Comparison of ENCODE assay signal across 8 cellular contexts in genomic region chr15:84599906-84600305, GRCh38. TPM values are rescaled to one million over a fixed set of nuclear protein-coding genes. Genes with fewer than 3 reads are reported as not detected.
DNase-seq lines count a peak whose midpoint lies in the region; ATAC-seq and TF ChIP-seq lines count a peak whose summit lies in the region.

No MANE protein-coding gene starts in this region.

- no peaks in the 10 kb centered on the region for H3K27me3 ChIP-seq in CD4-positive, CD25-positive, alpha-beta regulatory T cell (ENCODE audit: control insufficient read depth, insufficient read depth, low read length)
- no peaks in the 10 kb centered on the region for H3K27me3 ChIP-seq in neuron (ENCODE audit: insufficient read depth, low read length)

- H3K27me3 Mint-ChIP-seq in CD4-positive, CD25-positive, alpha-beta regulatory T cell: no peaks in the 10 kb centered on the region
- no peaks in the 10 kb centered on the region for H3K27me3 Mint-ChIP-seq in central memory CD8-positive, alpha-beta T cell

- H3K9me3 Mint-ChIP-seq in CD4-positive, CD25-positive, alpha-beta regulatory T cell: no peaks in the 10 kb centered on the region
- no peaks in the 10 kb centered on the region for H3K9me3 Mint-ChIP-seq in central memory CD8-positive, alpha-beta T cell

- peak overlapping the region; percentile 58 to 93 (median 91) for H3K27ac Mint-ChIP-seq in CD4-positive, CD25-positive, alpha-beta regulatory T cell
- H3K27ac Mint-ChIP-seq in central memory CD8-positive, alpha-beta T cell (ENCODE audit: low read depth): peak overlapping the region; percentile 82

- peaks cover 14 to 78% (median 44%) of the 10 kb centered on the region in 4 donors for H3K4me1 Mint-ChIP-seq in CD4-positive, CD25-positive, alpha-beta regulatory T cell
- peaks cover 62% of the 10 kb centered on the region for H3K4me1 Mint-ChIP-seq in central memory CD8-positive, alpha-beta T cell

- H3K36me3 ChIP-seq in CD4-positive, CD25-positive, alpha-beta regulatory T cell (ENCODE audit: control insufficient read depth, insufficient read depth, low read length): no peaks in the 10 kb centered on the region
- peaks cover 13% of the 10 kb centered on the region for H3K36me3 ChIP-seq in KOPT-K1 (ENCODE audit: insufficient read depth, low read length)
- H3K36me3 ChIP-seq in neuron (ENCODE audit: insufficient read depth, low read length): peaks cover 11% of the 10 kb centered on the region

- H3K36me3 Mint-ChIP-seq in CD4-positive, CD25-positive, alpha-beta regulatory T cell: peaks cover 9% of the 10 kb centered on the region
- H3K36me3 Mint-ChIP-seq in central memory CD8-positive, alpha-beta T cell (ENCODE audit: insufficient read depth): peaks cover 2% of the 10 kb centered on the region

- peak overlapping the region; percentile 9 for H3K27ac ChIP-seq in CD4-positive, CD25-positive, alpha-beta regulatory T cell (ENCODE audit: insufficient read depth, low read length, poor library complexity, severe bottlenecking)
- H3K27ac ChIP-seq in KOPT-K1 (ENCODE audit: low read depth, low read length, poor library complexity, severe bottlenecking): peak overlapping the region; percentile 97

- no peak for ATAC-seq in CD4-positive, CD25-positive, alpha-beta regulatory T cell (ENCODE audit: low read depth in 2 of 2)
- ATAC-seq in central memory CD8-positive, alpha-beta T cell (replicated peaks; ENCODE audit: extremely low read depth, poor library complexity, severe bottlenecking): no peak
- no peak for ATAC-seq in omental fat pad (ENCODE audit: low FRiP score)
- ATAC-seq in GM18517 (IDR thresholded peaks at IDR 0.05; ENCODE audit: unreplicated experiment): no peak
- no peak for ATAC-seq in GM18858 (IDR thresholded peaks at IDR 0.05; ENCODE audit: unreplicated experiment)

- no peak for TF ChIP-seq CTCF in omental fat pad (IDR thresholded peaks at IDR 0.05)

- no peak overlapping the region for H2AFZ ChIP-seq in neuron (ENCODE audit: low read depth, low read length)

- H3K4me3 ChIP-seq in CD4-positive, CD25-positive, alpha-beta regulatory T cell (ENCODE audit: low read depth, low read length): no peak overlapping the region
- peak overlapping the region; percentile 80 for H3K4me3 ChIP-seq in neuron (ENCODE audit: low read length)

- peak overlapping the region; percentile 32 to 98 (median 96) for H3K4me3 Mint-ChIP-seq in CD4-positive, CD25-positive, alpha-beta regulatory T cell
- H3K4me3 Mint-ChIP-seq in central memory CD8-positive, alpha-beta T cell: peak overlapping the region; percentile 95

- no peaks in the 10 kb centered on the region for H3K9me3 ChIP-seq in CD4-positive, CD25-positive, alpha-beta regulatory T cell (ENCODE audit: control insufficient read depth in 2 of 2, low read length in 2 of 2)
- no peaks in the 10 kb centered on the region for H3K9me3 ChIP-seq in KOPT-K1 (ENCODE audit: insufficient read depth, low read length, poor library complexity, severe bottlenecking)
- H3K9me3 ChIP-seq in neuron (ENCODE audit: low read length): no peaks in the 10 kb centered on the region

- DNase-seq in CD4-positive, CD25-positive, alpha-beta regulatory T cell: no peak
- DNase-seq in central memory CD8-positive, alpha-beta T cell (ENCODE audit: low spot score in 2 of 2): no peak
- DNase-seq in omental fat pad (ENCODE audit: low spot score) (no peak), NCI-H1092 treated with DMSO at 0.1 percent for 48 hours (lab: John Stamatoyannopoulos, UW) (no peak)

- peaks cover 51% of the 10 kb centered on the region for H3K4me1 ChIP-seq in CD4-positive, CD25-positive, alpha-beta regulatory T cell (ENCODE audit: control insufficient read depth, insufficient read depth, low read length, poor library complexity, severe bottlenecking)
- H3K4me1 ChIP-seq in neuron (ENCODE audit: insufficient read depth, low read length): peaks cover 6% of the 10 kb centered on the region

RNA-seq across cellular contexts. Expression of gene ZSCAN2, which starts 0.9 kb away (rescaled TPM):
- 4.8 TPM for total RNA-seq in CD4-positive, CD25-positive, alpha-beta regulatory T cell
- 10 to 100 TPM in 2 of 4 donors, 1 to 10 TPM in 2; 6.9 to 12.4 (median 9.4) TPM for polyA plus RNA-seq in CD4-positive, CD25-positive, alpha-beta regulatory T cell
- total RNA-seq in omental fat pad: 10 to 100 TPM in 3 of 4 donors, 1 to 10 TPM in 1; 8.4 to 16.3 (median 13.0) TPM

RNA-seq across cellular contexts. Expression of gene WDR73, which starts 54.2 kb away (rescaled TPM):
- 19.6 TPM for total RNA-seq in CD4-positive, CD25-positive, alpha-beta regulatory T cell
- polyA plus RNA-seq in CD4-positive, CD25-positive, alpha-beta regulatory T cell: 10 to 100 TPM; 12.9 to 19.2 (median 16.1) TPM
- 10 to 100 TPM; 13.7 to 26.8 (median 20.4) TPM for total RNA-seq in omental fat pad

RNA-seq across cellular contexts. Expression of gene NMB, which starts 58.1 kb away (rescaled TPM):
- total RNA-seq in CD4-positive, CD25-positive, alpha-beta regulatory T cell: 2.2 TPM
- 1 to 10 TPM; 5.5 to 7.1 (median 6.7) TPM for polyA plus RNA-seq in CD4-positive, CD25-positive, alpha-beta regulatory T cell
- total RNA-seq in omental fat pad: 10 to 100 TPM; 18.4 to 89.3 (median 29.9) TPM
